ENCODE assay signal across 1 cellular context in the genomic region with DNA sequence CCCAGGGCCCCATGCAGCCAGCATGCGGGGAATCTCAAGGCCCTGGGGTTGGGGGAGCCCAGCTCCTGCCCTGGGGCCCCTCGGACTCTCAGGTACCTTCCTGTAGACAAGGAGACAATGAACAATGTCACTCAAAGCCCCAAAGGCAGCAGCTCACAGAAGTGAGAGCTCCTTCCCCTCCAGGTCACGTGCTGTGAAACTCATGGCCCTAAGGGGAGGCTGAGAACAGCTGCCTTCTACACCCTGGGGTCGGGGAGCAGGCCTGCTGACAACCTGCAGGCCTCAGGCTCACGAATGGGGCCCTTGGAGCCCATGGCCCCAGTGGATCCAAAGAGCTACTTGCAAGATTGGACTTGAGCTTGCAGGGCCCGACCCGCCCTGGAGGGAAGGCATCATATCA.
TF ChIP-seq lines count a peak whose summit lies in the region.

No MANE protein-coding gene starts in this region.

TF ChIP-seq in K562, 482 proteins besides CTCF, POLR2A, EP300 and RAD21:
- no peak for TF ChIP-seq KAT2B (IDR thresholded peaks at IDR 0.05; ENCODE audit: low read depth, low read length)
- no peak for TF ChIP-seq HDAC8 (tag; IDR thresholded peaks at IDR 0.05)
- no peak for TF ChIP-seq GTF2F1 (IDR thresholded peaks at IDR 0.05; ENCODE audit: low read depth, low read length)
- TF ChIP-seq POLR2G (IDR thresholded peaks at IDR 0.05; ENCODE audit: low read depth, low read length) = no peak
- TF ChIP-seq JUN (IDR thresholded peaks at IDR 0.05; ENCODE audit: borderline replicate concordance, low read depth, low read length) = no peak
- TF ChIP-seq JUN (CRISPR knock-in tag; IDR thresholded peaks at IDR 0.05; ENCODE audit: borderline replicate concordance) = no peak
- TF ChIP-seq, protein P1, sequence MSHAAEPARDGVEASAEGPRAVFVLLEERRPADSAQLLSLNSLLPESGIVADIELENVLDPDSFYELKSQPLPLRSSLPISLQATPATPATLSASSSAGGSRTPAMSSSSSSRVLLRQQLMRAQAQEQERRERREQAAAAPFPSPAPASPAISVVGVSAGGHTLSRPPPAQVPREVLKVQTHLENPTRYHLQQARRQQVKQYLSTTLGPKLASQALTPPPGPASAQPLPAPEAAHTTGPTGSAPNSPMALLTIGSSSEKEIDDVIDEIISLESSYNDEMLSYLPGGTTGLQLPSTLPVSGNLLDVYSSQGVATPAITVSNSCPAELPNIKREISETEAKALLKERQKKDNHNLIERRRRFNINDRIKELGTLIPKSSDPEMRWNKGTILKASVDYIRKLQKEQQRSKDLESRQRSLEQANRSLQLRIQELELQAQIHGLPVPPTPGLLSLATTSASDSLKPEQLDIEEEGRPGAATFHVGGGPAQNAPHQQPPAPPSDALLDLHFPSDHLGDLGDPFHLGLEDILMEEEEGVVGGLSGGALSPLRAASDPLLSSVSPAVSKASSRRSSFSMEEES (CRISPR knock-in tag; IDR thresholded peaks at IDR 0.05) = peak; percentile 13; the same call in 1 of the 2 replicates
- no peak for TF ChIP-seq CHD1 (IDR thresholded peaks at IDR 0.05; ENCODE audit: low read length)
- no peak for TF ChIP-seq ZNF324 (CRISPR knock-in tag; IDR thresholded peaks at IDR 0.05)
- no peak for TF ChIP-seq PCBP2 (IDR thresholded peaks at IDR 0.05; ENCODE audit: low read depth, low read length, poor library complexity, severe bottlenecking)
- TF ChIP-seq, protein P2, sequence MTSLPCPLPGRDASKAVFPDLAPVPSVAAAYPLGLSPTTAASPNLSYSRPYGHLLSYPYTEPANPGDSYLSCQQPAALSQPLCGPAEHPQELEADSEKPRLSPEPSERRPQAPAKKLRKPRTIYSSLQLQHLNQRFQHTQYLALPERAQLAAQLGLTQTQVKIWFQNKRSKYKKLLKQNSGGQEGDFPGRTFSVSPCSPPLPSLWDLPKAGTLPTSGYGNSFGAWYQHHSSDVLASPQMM (CRISPR knock-in tag; IDR thresholded peaks at IDR 0.05) = no peak
- TF ChIP-seq ZNF3 (CRISPR knock-in tag; IDR thresholded peaks at IDR 0.05) = no peak
- TF ChIP-seq, protein P3, sequence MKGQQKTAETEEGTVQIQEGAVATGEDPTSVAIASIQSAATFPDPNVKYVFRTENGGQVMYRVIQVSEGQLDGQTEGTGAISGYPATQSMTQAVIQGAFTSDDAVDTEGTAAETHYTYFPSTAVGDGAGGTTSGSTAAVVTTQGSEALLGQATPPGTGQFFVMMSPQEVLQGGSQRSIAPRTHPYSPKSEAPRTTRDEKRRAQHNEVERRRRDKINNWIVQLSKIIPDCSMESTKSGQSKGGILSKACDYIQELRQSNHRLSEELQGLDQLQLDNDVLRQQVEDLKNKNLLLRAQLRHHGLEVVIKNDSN (CRISPR knock-in tag; IDR thresholded peaks at IDR 0.05) = peak; percentile 78
- no peak for TF ChIP-seq GTF2E2 (tag; IDR thresholded peaks at IDR 0.05)
- TF ChIP-seq, protein P4, sequence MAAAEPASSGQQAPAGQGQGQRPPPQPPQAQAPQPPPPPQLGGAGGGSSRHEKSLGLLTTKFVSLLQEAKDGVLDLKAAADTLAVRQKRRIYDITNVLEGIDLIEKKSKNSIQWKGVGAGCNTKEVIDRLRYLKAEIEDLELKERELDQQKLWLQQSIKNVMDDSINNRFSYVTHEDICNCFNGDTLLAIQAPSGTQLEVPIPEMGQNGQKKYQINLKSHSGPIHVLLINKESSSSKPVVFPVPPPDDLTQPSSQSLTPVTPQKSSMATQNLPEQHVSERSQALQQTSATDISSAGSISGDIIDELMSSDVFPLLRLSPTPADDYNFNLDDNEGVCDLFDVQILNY (CRISPR knock-in tag; IDR thresholded peaks at IDR 0.05) = no peak
- TF ChIP-seq GABPA (tag; conservative IDR thresholded peaks at IDR 0.05; ENCODE audit: low read depth) = no peak
- TF ChIP-seq, protein P5, sequence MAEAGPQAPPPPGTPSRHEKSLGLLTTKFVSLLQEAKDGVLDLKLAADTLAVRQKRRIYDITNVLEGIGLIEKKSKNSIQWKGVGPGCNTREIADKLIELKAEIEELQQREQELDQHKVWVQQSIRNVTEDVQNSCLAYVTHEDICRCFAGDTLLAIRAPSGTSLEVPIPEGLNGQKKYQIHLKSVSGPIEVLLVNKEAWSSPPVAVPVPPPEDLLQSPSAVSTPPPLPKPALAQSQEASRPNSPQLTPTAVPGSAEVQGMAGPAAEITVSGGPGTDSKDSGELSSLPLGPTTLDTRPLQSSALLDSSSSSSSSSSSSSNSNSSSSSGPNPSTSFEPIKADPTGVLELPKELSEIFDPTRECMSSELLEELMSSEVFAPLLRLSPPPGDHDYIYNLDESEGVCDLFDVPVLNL (CRISPR knock-in tag; IDR thresholded peaks at IDR 0.05; ENCODE audit: low read depth) = no peak
- TF ChIP-seq, protein P6, sequence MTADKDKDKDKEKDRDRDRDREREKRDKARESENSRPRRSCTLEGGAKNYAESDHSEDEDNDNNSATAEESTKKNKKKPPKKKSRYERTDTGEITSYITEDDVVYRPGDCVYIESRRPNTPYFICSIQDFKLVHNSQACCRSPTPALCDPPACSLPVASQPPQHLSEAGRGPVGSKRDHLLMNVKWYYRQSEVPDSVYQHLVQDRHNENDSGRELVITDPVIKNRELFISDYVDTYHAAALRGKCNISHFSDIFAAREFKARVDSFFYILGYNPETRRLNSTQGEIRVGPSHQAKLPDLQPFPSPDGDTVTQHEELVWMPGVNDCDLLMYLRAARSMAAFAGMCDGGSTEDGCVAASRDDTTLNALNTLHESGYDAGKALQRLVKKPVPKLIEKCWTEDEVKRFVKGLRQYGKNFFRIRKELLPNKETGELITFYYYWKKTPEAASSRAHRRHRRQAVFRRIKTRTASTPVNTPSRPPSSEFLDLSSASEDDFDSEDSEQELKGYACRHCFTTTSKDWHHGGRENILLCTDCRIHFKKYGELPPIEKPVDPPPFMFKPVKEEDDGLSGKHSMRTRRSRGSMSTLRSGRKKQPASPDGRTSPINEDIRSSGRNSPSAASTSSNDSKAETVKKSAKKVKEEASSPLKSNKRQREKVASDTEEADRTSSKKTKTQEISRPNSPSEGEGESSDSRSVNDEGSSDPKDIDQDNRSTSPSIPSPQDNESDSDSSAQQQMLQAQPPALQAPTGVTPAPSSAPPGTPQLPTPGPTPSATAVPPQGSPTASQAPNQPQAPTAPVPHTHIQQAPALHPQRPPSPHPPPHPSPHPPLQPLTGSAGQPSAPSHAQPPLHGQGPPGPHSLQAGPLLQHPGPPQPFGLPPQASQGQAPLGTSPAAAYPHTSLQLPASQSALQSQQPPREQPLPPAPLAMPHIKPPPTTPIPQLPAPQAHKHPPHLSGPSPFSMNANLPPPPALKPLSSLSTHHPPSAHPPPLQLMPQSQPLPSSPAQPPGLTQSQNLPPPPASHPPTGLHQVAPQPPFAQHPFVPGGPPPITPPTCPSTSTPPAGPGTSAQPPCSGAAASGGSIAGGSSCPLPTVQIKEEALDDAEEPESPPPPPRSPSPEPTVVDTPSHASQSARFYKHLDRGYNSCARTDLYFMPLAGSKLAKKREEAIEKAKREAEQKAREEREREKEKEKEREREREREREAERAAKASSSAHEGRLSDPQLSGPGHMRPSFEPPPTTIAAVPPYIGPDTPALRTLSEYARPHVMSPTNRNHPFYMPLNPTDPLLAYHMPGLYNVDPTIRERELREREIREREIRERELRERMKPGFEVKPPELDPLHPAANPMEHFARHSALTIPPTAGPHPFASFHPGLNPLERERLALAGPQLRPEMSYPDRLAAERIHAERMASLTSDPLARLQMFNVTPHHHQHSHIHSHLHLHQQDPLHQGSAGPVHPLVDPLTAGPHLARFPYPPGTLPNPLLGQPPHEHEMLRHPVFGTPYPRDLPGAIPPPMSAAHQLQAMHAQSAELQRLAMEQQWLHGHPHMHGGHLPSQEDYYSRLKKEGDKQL (CRISPR knock-in tag; IDR thresholded peaks at IDR 0.05; ENCODE audit: borderline replicate concordance) = no peak
- TF ChIP-seq, protein P7, sequence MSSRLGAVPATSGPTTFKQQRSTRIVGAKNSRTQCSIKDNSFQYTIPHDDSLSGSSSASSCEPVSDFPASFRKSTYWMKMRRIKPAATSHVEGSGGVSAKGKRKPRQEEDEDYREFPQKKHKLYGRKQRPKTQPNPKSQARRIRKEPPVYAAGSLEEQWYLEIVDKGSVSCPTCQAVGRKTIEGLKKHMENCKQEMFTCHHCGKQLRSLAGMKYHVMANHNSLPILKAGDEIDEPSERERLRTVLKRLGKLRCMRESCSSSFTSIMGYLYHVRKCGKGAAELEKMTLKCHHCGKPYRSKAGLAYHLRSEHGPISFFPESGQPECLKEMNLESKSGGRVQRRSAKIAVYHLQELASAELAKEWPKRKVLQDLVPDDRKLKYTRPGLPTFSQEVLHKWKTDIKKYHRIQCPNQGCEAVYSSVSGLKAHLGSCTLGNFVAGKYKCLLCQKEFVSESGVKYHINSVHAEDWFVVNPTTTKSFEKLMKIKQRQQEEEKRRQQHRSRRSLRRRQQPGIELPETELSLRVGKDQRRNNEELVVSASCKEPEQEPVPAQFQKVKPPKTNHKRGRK (tag; IDR thresholded peaks at IDR 0.05) = no peak
- peak; percentile 62; the same call in 1 of the 2 replicates for TF ChIP-seq RAD51 (IDR thresholded peaks at IDR 0.05; ENCODE audit: borderline replicate concordance, low read depth)
- TF ChIP-seq, protein P8, sequence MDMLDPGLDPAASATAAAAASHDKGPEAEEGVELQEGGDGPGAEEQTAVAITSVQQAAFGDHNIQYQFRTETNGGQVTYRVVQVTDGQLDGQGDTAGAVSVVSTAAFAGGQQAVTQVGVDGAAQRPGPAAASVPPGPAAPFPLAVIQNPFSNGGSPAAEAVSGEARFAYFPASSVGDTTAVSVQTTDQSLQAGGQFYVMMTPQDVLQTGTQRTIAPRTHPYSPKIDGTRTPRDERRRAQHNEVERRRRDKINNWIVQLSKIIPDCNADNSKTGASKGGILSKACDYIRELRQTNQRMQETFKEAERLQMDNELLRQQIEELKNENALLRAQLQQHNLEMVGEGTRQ (CRISPR knock-in tag; IDR thresholded peaks at IDR 0.05) = peak; percentile 67
- no peak for TF ChIP-seq RBM25 (IDR thresholded peaks at IDR 0.05; ENCODE audit: low read depth, low read length, severe bottlenecking)
- TF ChIP-seq RCOR1 (IDR thresholded peaks at IDR 0.05; ENCODE audit: borderline replicate concordance in 1 of 2, low read depth in 2 of 2, low read length in 2 of 2) = no peak
- TF ChIP-seq CREM (IDR thresholded peaks at IDR 0.05; ENCODE audit: low read depth) = no peak
- TF ChIP-seq POLR2B (IDR thresholded peaks at IDR 0.05; ENCODE audit: low read depth, partially characterized antibody) = no peak
- TF ChIP-seq, protein P9, sequence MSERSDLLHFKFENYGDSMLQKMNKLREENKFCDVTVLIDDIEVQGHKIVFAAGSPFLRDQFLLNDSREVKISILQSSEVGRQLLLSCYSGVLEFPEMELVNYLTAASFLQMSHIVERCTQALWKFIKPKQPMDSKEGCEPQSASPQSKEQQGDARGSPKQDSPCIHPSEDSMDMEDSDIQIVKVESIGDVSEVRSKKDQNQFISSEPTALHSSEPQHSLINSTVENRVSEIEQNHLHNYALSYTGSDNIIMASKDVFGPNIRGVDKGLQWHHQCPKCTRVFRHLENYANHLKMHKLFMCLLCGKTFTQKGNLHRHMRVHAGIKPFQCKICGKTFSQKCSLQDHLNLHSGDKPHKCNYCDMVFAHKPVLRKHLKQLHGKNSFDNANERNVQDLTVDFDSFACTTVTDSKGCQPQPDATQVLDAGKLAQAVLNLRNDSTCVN (CRISPR knock-in tag; IDR thresholded peaks at IDR 0.05) = no peak
- TF ChIP-seq HDAC6 (IDR thresholded peaks at IDR 0.05; ENCODE audit: low read depth, low read length) = no peak
- TF ChIP-seq, protein P10, sequence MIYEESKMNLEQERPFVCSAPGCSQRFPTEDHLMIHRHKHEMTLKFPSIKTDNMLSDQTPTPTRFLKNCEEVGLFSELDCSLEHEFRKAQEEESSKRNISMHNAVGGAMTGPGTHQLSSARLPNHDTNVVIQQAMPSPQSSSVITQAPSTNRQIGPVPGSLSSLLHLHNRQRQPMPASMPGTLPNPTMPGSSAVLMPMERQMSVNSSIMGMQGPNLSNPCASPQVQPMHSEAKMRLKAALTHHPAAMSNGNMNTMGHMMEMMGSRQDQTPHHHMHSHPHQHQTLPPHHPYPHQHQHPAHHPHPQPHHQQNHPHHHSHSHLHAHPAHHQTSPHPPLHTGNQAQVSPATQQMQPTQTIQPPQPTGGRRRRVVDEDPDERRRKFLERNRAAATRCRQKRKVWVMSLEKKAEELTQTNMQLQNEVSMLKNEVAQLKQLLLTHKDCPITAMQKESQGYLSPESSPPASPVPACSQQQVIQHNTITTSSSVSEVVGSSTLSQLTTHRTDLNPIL (CRISPR knock-in tag; IDR thresholded peaks at IDR 0.05) = no peak
- no peak for TF ChIP-seq ZNF134 (CRISPR knock-in tag; conservative IDR thresholded peaks at IDR 0.05)
- no peak for TF ChIP-seq SNRNP70 (optimal IDR thresholded peaks at IDR 0.05; ENCODE audit: low read depth, low read length)
- no peak for TF ChIP-seq NFIC (IDR thresholded peaks at IDR 0.05)
- TF ChIP-seq, protein P11, sequence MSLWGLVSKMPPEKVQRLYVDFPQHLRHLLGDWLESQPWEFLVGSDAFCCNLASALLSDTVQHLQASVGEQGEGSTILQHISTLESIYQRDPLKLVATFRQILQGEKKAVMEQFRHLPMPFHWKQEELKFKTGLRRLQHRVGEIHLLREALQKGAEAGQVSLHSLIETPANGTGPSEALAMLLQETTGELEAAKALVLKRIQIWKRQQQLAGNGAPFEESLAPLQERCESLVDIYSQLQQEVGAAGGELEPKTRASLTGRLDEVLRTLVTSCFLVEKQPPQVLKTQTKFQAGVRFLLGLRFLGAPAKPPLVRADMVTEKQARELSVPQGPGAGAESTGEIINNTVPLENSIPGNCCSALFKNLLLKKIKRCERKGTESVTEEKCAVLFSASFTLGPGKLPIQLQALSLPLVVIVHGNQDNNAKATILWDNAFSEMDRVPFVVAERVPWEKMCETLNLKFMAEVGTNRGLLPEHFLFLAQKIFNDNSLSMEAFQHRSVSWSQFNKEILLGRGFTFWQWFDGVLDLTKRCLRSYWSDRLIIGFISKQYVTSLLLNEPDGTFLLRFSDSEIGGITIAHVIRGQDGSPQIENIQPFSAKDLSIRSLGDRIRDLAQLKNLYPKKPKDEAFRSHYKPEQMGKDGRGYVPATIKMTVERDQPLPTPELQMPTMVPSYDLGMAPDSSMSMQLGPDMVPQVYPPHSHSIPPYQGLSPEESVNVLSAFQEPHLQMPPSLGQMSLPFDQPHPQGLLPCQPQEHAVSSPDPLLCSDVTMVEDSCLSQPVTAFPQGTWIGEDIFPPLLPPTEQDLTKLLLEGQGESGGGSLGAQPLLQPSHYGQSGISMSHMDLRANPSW (CRISPR knock-in tag; IDR thresholded peaks at IDR 0.05) = no peak
- TF ChIP-seq, protein P12, sequence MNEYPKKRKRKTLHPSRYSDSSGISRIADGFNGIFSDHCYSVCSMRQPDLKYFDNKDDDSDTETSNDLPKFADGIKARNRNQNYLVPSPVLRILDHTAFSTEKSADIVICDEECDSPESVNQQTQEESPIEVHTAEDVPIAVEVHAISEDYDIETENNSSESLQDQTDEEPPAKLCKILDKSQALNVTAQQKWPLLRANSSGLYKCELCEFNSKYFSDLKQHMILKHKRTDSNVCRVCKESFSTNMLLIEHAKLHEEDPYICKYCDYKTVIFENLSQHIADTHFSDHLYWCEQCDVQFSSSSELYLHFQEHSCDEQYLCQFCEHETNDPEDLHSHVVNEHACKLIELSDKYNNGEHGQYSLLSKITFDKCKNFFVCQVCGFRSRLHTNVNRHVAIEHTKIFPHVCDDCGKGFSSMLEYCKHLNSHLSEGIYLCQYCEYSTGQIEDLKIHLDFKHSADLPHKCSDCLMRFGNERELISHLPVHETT (CRISPR knock-in tag; conservative IDR thresholded peaks at IDR 0.05 in 1 of 2, IDR thresholded peaks at IDR 0.05 in 1 of 2) = no peak
- TF ChIP-seq SIRT6 (IDR thresholded peaks at IDR 0.05; ENCODE audit: low read depth, low read length) = no peak
- TF ChIP-seq ZNF507 (tag; conservative IDR thresholded peaks at IDR 0.05) = no peak
- TF ChIP-seq BHLHE40 (IDR thresholded peaks at IDR 0.05; ENCODE audit: low read length) = peak; percentile 47
